Comparison of ENCODE assay signal across 1 cellular context in the genomic region with DNA sequence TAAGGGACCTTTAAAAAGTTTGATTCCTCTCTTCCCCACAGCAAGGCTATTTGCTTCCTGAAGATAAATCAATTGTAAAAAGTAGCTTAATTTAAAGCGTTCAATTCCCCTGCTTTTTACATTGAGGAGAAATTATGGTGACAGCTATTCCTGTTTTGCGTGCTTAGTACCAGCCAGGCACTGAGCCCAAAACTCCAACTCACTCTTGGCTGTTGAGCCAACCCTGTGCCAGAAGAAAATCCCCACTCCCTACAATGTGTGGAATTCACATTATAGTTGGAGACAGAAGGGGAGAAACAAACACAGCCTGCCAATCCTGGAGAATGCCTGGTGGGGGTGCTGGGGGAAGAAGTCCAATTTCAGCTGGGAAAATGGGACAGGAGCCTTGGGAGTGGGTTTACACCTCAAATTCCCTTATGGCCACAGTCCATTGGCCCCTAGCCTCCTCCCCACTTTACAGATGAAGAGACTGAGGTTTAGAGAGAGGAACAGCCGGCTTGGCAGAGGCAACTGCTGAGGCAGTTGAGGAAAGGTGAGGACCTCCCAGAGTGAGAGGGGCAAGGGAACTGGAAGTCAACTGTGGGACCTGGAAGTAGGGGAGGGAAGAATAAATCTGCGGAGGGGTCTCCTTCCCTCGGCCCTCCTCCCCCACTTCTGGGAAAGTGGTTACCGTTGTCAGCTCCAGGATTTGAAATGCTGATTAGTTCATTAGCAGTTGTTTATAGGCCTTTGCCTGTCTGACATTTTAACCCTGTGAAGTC.
TF ChIP-seq lines count a peak whose summit lies in the region.

No MANE protein-coding gene starts in this region.

TF ChIP-seq in K562, 482 proteins besides CTCF, POLR2A, EP300 and RAD21 (continued from another document):
- TF ChIP-seq, protein P1, sequence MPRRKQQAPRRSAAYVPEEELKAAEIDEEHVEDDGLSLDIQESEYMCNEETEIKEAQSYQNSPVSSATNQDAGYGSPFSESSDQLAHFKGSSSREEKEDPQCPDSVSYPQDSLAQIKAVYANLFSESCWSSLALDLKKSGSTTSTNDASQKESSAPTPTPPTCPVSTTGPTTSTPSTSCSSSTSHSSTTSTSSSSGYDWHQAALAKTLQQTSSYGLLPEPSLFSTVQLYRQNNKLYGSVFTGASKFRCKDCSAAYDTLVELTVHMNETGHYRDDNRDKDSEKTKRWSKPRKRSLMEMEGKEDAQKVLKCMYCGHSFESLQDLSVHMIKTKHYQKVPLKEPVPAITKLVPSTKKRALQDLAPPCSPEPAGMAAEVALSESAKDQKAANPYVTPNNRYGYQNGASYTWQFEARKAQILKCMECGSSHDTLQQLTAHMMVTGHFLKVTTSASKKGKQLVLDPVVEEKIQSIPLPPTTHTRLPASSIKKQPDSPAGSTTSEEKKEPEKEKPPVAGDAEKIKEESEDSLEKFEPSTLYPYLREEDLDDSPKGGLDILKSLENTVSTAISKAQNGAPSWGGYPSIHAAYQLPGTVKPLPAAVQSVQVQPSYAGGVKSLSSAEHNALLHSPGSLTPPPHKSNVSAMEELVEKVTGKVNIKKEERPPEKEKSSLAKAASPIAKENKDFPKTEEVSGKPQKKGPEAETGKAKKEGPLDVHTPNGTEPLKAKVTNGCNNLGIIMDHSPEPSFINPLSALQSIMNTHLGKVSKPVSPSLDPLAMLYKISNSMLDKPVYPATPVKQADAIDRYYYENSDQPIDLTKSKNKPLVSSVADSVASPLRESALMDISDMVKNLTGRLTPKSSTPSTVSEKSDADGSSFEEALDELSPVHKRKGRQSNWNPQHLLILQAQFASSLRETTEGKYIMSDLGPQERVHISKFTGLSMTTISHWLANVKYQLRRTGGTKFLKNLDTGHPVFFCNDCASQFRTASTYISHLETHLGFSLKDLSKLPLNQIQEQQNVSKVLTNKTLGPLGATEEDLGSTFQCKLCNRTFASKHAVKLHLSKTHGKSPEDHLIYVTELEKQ (CRISPR knock-in tag; IDR thresholded peaks at IDR 0.05): no peak
- no peak for TF ChIP-seq MIER1 (IDR thresholded peaks at IDR 0.05; ENCODE audit: low read depth)
- TF ChIP-seq DMBX1 (CRISPR knock-in tag; IDR thresholded peaks at IDR 0.05; ENCODE audit: borderline replicate concordance): no peak
- no peak for TF ChIP-seq SIRT6 (IDR thresholded peaks at IDR 0.05; ENCODE audit: low read depth, low read length)
- no peak for TF ChIP-seq TBL1XR1 (IDR thresholded peaks at IDR 0.05; ENCODE audit: low read length in 2 of 2)
- TF ChIP-seq KDM1A (IDR thresholded peaks at IDR 0.05): peak in 1 of 2 experiments; percentile 26; a peak in 1 of 4 replicates
- peak; percentile 51 for TF ChIP-seq CHD4 (IDR thresholded peaks at IDR 0.05; ENCODE audit: insufficient read depth, insufficient replicate concordance, low read depth, low read length, poor library complexity, severe bottlenecking)
- TF ChIP-seq CBX1 (IDR thresholded peaks at IDR 0.05; ENCODE audit: low read depth): 0 out of 2 replicates have a peak, but pooled peaks have one; percentile 58
- peak; percentile 84 for TF ChIP-seq BCOR (IDR thresholded peaks at IDR 0.05)
- no peak for TF ChIP-seq SETDB1 (IDR thresholded peaks at IDR 0.05; ENCODE audit: low read length)
- TF ChIP-seq CBFA2T2 (conservative IDR thresholded peaks at IDR 0.05): no peak
- TF ChIP-seq EP400 (IDR thresholded peaks at IDR 0.05): no peak
- TF ChIP-seq, protein P2, sequence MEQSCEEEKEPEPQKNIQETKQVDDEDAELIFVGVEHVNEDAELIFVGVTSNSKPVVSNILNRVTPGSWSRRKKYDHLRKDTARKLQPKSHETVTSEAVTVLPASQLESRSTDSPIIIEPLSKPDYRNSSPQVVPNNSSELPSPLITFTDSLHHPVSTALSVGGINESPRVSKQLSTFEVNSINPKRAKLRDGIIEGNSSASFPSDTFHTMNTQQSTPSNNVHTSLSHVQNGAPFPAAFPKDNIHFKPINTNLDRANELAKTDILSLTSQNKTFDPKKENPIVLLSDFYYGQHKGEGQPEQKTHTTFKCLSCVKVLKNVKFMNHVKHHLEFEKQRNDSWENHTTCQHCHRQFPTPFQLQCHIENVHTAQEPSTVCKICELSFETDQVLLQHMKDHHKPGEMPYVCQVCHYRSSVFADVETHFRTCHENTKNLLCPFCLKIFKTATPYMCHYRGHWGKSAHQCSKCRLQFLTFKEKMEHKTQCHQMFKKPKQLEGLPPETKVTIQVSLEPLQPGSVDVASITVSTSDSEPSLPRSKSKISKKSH (CRISPR knock-in tag; IDR thresholded peaks at IDR 0.05): no peak
- TF ChIP-seq, protein P3, sequence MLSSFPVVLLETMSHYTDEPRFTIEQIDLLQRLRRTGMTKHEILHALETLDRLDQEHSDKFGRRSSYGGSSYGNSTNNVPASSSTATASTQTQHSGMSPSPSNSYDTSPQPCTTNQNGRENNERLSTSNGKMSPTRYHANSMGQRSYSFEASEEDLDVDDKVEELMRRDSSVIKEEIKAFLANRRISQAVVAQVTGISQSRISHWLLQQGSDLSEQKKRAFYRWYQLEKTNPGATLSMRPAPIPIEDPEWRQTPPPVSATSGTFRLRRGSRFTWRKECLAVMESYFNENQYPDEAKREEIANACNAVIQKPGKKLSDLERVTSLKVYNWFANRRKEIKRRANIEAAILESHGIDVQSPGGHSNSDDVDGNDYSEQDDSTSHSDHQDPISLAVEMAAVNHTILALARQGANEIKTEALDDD (IDR thresholded peaks at IDR 0.05): no peak
- TF ChIP-seq RCOR1 (IDR thresholded peaks at IDR 0.05; ENCODE audit: borderline replicate concordance in 1 of 2, low read depth in 2 of 2, low read length in 2 of 2): 0 out of 4 replicates have a peak, but pooled peaks of 1 of the 2 experiments have one; percentile 11
- TF ChIP-seq KLF10 (CRISPR knock-in tag; IDR thresholded peaks at IDR 0.05): no peak
- no peak for TF ChIP-seq SMAD3 (CRISPR knock-in tag; conservative IDR thresholded peaks at IDR 0.05)
TF ChIP-seq in K562: peak in this region for 7.
